ENCODE assay signal across 14 cellular contexts in the genomic region with DNA sequence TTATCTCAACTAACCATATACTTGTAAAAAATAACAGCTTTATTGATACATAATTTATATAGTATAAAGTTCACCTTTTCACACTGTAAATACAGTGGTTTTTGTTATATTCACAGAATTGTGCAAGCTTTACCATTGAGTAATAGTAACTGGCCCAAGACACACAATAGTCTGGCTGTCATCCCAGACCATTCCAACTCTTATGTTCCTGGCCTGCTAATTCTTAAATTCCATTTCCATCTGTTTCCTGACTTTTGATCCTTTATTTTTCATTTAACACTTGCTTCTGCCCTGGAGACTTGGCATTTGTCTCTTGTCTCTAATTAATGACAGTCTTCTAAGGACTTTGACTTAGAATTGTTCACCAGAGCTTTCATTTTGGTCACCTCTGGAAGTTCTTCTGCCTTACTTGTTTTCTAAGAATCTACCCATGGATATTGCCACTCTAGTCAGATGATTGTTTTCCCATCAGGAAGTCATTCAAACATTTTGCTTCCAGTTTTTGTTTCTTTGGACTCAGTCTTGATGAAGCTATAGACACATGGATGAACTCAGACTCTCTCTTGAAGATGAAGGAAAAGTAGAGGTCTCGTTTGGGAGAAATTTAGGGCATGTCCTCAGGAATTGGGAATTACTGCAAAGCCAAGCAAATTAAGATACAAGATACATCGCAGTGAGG. TPM values are rescaled to one million over a fixed set of nuclear protein-coding genes. Genes with fewer than 3 reads are reported as not detected.
A peak's percentile ranks its signal among the peaks of the same experiment; 100 is the strongest.
DNase-seq lines count a peak whose midpoint lies in the region; ATAC-seq, FAIRE-seq and TF ChIP-seq lines count a peak whose summit lies in the region.
"Had no signal": no experiment of that assay in that cellular context is flagged by ENCODE, and none has a peak within 500 bp of the region (broad histone marks: within the 10 kb centered on the region; RNA-seq: fewer than 3 reads in every experiment).

No MANE protein-coding gene starts in this region.

- peaks cover 6% of the 10 kb centered on the region for H3K4me1 ChIP-seq in astrocyte (ENCODE audit: insufficient read depth, low read length)

- no peaks in the 10 kb centered on the region for H3K79me2 ChIP-seq in astrocyte (ENCODE audit: insufficient read depth, low read length)

- DNase-seq in AG20443 (ENCODE audit: low spot score): peak; percentile 63
- peak; percentile 93 for DNase-seq in astrocyte (ENCODE audit: low read depth)
- peak; percentile 88 to 93 for DNase-seq in foreskin fibroblast
- DNase-seq in renal cortical epithelial cell (ENCODE audit: low read depth): peak; percentile 72
- no peak for DNase-seq in CD14-positive monocyte (ENCODE audit: low spot score)
- no peak for DNase-seq in hypothalamus (lab: John Stamatoyannopoulos, UW)
- DNase-seq in HuH-7 (ENCODE audit: low spot score): no peak
- DNase-seq: activated gamma-delta T cell, NCI-H2029 had no signal

- H3K9ac ChIP-seq in astrocyte (ENCODE audit: low read length): no peak overlapping the region

- no peaks in the 10 kb centered on the region for H3K27me3 ChIP-seq in astrocyte (ENCODE audit: insufficient read depth, low read length)

- no peaks in the 10 kb centered on the region for H3K36me3 ChIP-seq in astrocyte (ENCODE audit: insufficient read depth, low read length)

- no peak overlapping the region for H2AFZ ChIP-seq in astrocyte (ENCODE audit: low read depth, low read length)

- no peaks in the 10 kb centered on the region for H3K9me3 ChIP-seq in astrocyte (ENCODE audit: insufficient read depth, low read depth, low read length)

- H3K4me3 Mint-ChIP-seq in astrocyte (ENCODE audit: unreplicated experiment) (no peak overlapping the region), CD14-positive monocyte (no peak overlapping the region)
- H3K4me3 Mint-ChIP-seq: WTC11 had no signal

- intact Hi-C loops in CD14-positive monocyte (cut with micrococcal nuclease): no loop called here

- no peak for ATAC-seq in HG02642 (IDR thresholded peaks at IDR 0.05; ENCODE audit: poor library complexity, unreplicated experiment)
- ATAC-seq: Panc1, WTC11 had no signal

- peak overlapping the region; percentile 46 for H3K27ac ChIP-seq in astrocyte (ENCODE audit: low read depth, low read length)
- H3K27ac ChIP-seq: C4-2B had no signal

- H3K4me3 ChIP-seq in astrocyte (ENCODE audit: insufficient read depth, low read depth, low read length) (no peak overlapping the region), foreskin fibroblast (ENCODE audit: low read depth in 1 of 2, low read length in 2 of 2) (no peak overlapping the region)
- H3K4me3 ChIP-seq: skin epidermis had no signal

- no peaks in the 10 kb centered on the region for H3K27me3 Mint-ChIP-seq in astrocyte (ENCODE audit: low read depth, unreplicated experiment)
- H3K27me3 Mint-ChIP-seq in CD14-positive monocyte (ENCODE audit: low read depth in 3 of 3): peaks cover 0 to 2% (median 0%) of the 10 kb centered on the region in 3 donors

- H3K4me2 ChIP-seq in astrocyte (ENCODE audit: low read length): peak overlapping the region; percentile 14

- TF ChIP-seq CTCF in astrocyte (IDR thresholded peaks at IDR 0.05; ENCODE audit: insufficient read depth, low read depth, low read length) (no peak), foreskin fibroblast (IDR thresholded peaks at IDR 0.05; ENCODE audit: low read depth, low read length) (no peak), CD14-positive monocyte (IDR thresholded peaks at IDR 0.05) (no peak)

- H3K4me1 Mint-ChIP-seq in astrocyte (ENCODE audit: low read depth, unreplicated experiment) (no peaks in the 10 kb centered on the region), CD14-positive monocyte (no peaks in the 10 kb centered on the region)

- FAIRE-seq in astrocyte (lab: Jason Lieb, UNC): peak; percentile 72

- H3K27ac Mint-ChIP-seq in astrocyte (ENCODE audit: unreplicated experiment): no peak overlapping the region
- no peak overlapping the region for H3K27ac Mint-ChIP-seq in CD14-positive monocyte
- H3K27ac Mint-ChIP-seq: WTC11 had no signal

- H3K9me3 Mint-ChIP-seq in astrocyte (ENCODE audit: unreplicated experiment) (peaks cover 1% of the 10 kb centered on the region), CD14-positive monocyte (peaks cover 0 to 3% (median 0%) of the 10 kb centered on the region in 7 donors)

- H4K20me1 ChIP-seq in astrocyte (ENCODE audit: insufficient read depth, low read length): no peaks in the 10 kb centered on the region

- H3K36me3 Mint-ChIP-seq in astrocyte (ENCODE audit: low read depth, unreplicated experiment): no peaks in the 10 kb centered on the region
- no peaks in the 10 kb centered on the region for H3K36me3 Mint-ChIP-seq in CD14-positive monocyte
- H3K36me3 Mint-ChIP-seq: WTC11 had no signal

RNA-seq across cellular contexts. Expression of a gene that starts 27.2 kb away (rescaled TPM):
- total RNA-seq in astrocyte: 1.1 and 1.3 TPM in 2 replicates
- 2.4 and 3.2 TPM in 2 replicates for total RNA-seq in renal cortical epithelial cell
- not detected for polyA plus RNA-seq in CD14-positive monocyte

Comparison
In these comparisons a context has a peak if more than half of its experiments do, and no peak if none do; other contexts are left out.
1. DNase-seq: peak in AG20443 (single experiment), astrocyte (single experiment), foreskin fibroblast (2 of 2) and renal cortical epithelial cell (single experiment); none in CD14-positive monocyte (single experiment), hypothalamus (0 of 51) and HuH-7 (single experiment).